Comparison of ENCODE assay signal across 8 cellular contexts in the genomic region with DNA sequence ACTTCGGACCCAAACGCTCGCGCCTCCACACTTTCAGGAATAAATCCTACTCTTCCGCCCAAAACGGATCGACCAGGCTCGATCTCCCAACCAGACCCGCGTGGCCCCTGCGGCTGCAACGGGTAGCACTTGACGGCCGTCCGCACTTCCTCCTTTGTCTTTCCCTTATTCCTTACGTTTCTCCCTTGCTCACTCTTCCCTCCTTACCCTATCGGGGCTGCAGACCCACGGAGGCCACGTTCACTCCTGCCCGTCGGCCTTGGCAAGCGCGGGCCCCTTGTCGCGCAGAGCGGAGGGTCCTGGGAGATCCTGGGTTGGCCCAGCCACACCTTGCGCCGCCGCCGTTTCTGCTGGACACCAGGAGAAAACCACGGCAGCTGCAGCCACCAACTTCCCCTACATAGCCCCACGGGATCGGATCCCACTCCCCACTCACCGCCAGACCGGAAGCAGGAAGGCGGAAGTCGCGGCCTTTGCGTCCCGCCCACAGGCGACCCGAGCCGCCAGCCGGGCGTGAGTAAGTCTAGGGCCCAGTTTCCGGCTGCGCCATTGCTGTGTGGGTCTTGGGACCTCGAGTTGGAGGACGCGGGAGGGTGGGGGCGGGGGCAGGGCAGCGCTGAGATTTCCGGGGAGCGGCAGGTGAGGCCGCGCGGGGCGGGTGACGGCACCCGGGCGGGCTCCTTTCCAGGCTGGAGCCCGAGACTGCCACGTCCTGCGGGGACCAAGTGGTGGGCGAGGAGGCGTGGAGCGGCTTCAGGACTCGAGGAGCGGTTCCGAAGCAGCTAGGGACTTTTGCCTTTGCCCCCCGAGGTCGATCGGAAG. TPM values are rescaled to one million over a fixed set of nuclear protein-coding genes. Genes with fewer than 3 reads are reported as not detected.
A peak's percentile ranks its signal among the peaks of the same experiment; 100 is the strongest.
DNase-seq lines count a peak whose midpoint lies in the region; ATAC-seq and TF ChIP-seq lines count a peak whose summit lies in the region.

Gene SMIM15 (minus strand): TSS at position 459 of the 822 bp plus-strand sequence. CDS start 2,297 bp downstream, outside the sequence.

- POLR2A ChIA-PET in PC-3 (lab: Charles Lee; ENCODE audit: unreplicated experiment): no interaction called here

- under 1% methylated on average over 73 of the region's 73 CpGs for WGBS in HUES64

- ATAC-seq in GM21447 (IDR thresholded peaks at IDR 0.05; ENCODE audit: unreplicated experiment) (peak; percentile 97), PC-3 (peak; percentile 92)

- no peaks in the 10 kb centered on the region for H3K9me2 ChIP-seq in PC-3 (replicated peaks; ENCODE audit: low read length)

- H3F3A ChIP-seq in PC-3 (ENCODE audit: low read length, unreplicated experiment): no peaks in the 10 kb centered on the region

- H3K9ac ChIP-seq in HUES64 (ENCODE audit: low read depth, low read length) (peak within 1 kb of the TSS; percentile 96), PC-3 (ENCODE audit: low read length) (peak within 1 kb of the TSS; percentile 98), mucosa of rectum (ENCODE audit: low read depth in 1 of 2, low read length in 2 of 2) (peak within 1 kb of the TSS; percentile 97 to 98)

- TF ChIP-seq POLR2A in erythroblast (IDR thresholded peaks at IDR 0.05; ENCODE audit: low read length): peak; percentile 80

- peak within 1 kb of the TSS; percentile 91 for H3K4me2 ChIP-seq in PC-3 (ENCODE audit: low read length)

- no peaks in the 10 kb centered on the region for H3K27me3 ChIP-seq in HUES64 (ENCODE audit: insufficient read depth, low read length)
- H3K27me3 ChIP-seq in PC-3 (ENCODE audit: low read length): no peaks in the 10 kb centered on the region
- H3K27me3 ChIP-seq in mucosa of rectum (ENCODE audit: control insufficient read depth in 2 of 2, insufficient read depth in 2 of 2, low read length in 2 of 2): no peaks in the 10 kb centered on the region

- H3K4me1 ChIP-seq in HUES64 (ENCODE audit: insufficient read depth, low read length) (peaks cover 15% of the 10 kb centered on the region; the same call in 1 of the 2 replicates), PC-3 (ENCODE audit: insufficient read depth, low read length) (peaks cover 31% of the 10 kb centered on the region), mucosa of rectum (ENCODE audit: control insufficient read depth in 2 of 2, insufficient read depth in 2 of 2, low read length in 2 of 2) (peaks cover 10 to 14% of the 10 kb centered on the region in 2 donors)

- CTCF ChIA-PET in PC-3 (lab: Charles Lee): interaction anchor here (0.6 kb wide), 1 partner anchor 165 kb away, joined by 10 read pairs; no protein-coding TSS in a partner anchor

- H3K9me3 ChIP-seq in HUES64 (ENCODE audit: insufficient read depth, low read depth, low read length): 0 out of 2 replicates have a peak, but pooled peaks cover 4% of the 10 kb centered on the region
- H3K9me3 ChIP-seq in PC-3 (ENCODE audit: low read length): no peaks in the 10 kb centered on the region
- H3K9me3 ChIP-seq in mucosa of rectum (ENCODE audit: control insufficient read depth in 2 of 2, low read length in 2 of 2): no peaks in the 10 kb centered on the region

- H3K36me3 ChIP-seq in HUES64 (ENCODE audit: insufficient read depth, low read length) (peaks cover 42% of the 10 kb centered on the region), PC-3 (ENCODE audit: low read depth, low read length) (peaks cover 14% of the 10 kb centered on the region), mucosa of rectum (ENCODE audit: control insufficient read depth in 2 of 2, insufficient read depth in 2 of 2, low read length in 2 of 2) (peaks cover 11 to 13% of the 10 kb centered on the region in 2 donors)

- intact Hi-C loops in PC-3 (cut with micrococcal nuclease): loop anchor here (2.0 to 5.0 kb wide), 3 partner anchors 107 to 215 kb away; partner anchors contain the start of genes ERCC8 and NDUFAF2

- H3K27ac ChIP-seq in HUES64 (ENCODE audit: low read depth, low read length) (peak within 1 kb of the TSS; percentile 91), PC-3 (ENCODE audit: low read length) (peak within 1 kb of the TSS; percentile 88), mucosa of rectum (ENCODE audit: low read depth in 2 of 2, low read length in 2 of 2) (peak within 1 kb of the TSS; percentile 97)

- H3K4me3 ChIP-seq in HUES64 (ENCODE audit: low read length): peak within 1 kb of the TSS; percentile 88
- H3K4me3 ChIP-seq in PC-3 (ENCODE audit: low read length): peak within 1 kb of the TSS; percentile 98
- peak within 1 kb of the TSS; percentile 84 to 94 for H3K4me3 ChIP-seq in mucosa of rectum (ENCODE audit: low read length in 2 of 2)

- no peak for TF ChIP-seq CTCF in PC-3 (conservative IDR thresholded peaks at IDR 0.05; ENCODE audit: low read depth, low read length)

- peak within 1 kb of the TSS; percentile 97 for H2AFZ ChIP-seq in PC-3 (ENCODE audit: low read length)

- TSS peak; percentile 55 for BruUV-seq in PC-3 (replicated peaks; lab: Mats Ljungman, UMichigan)

- H4K20me1 ChIP-seq in PC-3 (ENCODE audit: low read length): no peaks in the 10 kb centered on the region

- DNase-seq in D341Med (ENCODE audit: low spot score) (peak; percentile 92), PC-3 (peak; percentile 83), erythroblast (lab: John Stamatoyannopoulos, UW) (peak; percentile 88 to 89)
- peak; percentile 79 for DNase-seq in activated T-cell treated with anti-CD3 and anti-CD28 coated beads, Interleukin-2, amount 50 U/mL, for 1 hour
- peak; percentile 89 for DNase-seq in stimulated activated CD8-positive, alpha-beta memory T cell treated with anti-CD3 and anti-CD28 coated beads, Interleukin-4, amount 100 ng/mL, for 48 hours

- peaks cover 63% of the 10 kb centered on the region for H3K79me2 ChIP-seq in PC-3 (ENCODE audit: low read length)

RNA-seq across cellular contexts. Expression of gene SMIM15, which starts in this region (rescaled TPM):
- 39.4 TPM for polyA plus RNA-seq in HUES64 (2013, experiment 1 of 2)
- polyA plus RNA-seq in HUES64 (2013, experiment 2 of 2): 36.4 TPM
- 61.7 and 76.3 TPM in 2 replicates for total RNA-seq in PC-3 (2014; rRNA removed)

Comparison
In these comparisons a context has a peak if more than half of its experiments do, and no peak if none do; other contexts are left out.
1. Peak in every context shown above with its lines: DNase-seq, ATAC-seq, H3K4me3 ChIP-seq and H3K27ac ChIP-seq.